ENCODE assay signal across 17 cellular contexts in the genomic region with DNA sequence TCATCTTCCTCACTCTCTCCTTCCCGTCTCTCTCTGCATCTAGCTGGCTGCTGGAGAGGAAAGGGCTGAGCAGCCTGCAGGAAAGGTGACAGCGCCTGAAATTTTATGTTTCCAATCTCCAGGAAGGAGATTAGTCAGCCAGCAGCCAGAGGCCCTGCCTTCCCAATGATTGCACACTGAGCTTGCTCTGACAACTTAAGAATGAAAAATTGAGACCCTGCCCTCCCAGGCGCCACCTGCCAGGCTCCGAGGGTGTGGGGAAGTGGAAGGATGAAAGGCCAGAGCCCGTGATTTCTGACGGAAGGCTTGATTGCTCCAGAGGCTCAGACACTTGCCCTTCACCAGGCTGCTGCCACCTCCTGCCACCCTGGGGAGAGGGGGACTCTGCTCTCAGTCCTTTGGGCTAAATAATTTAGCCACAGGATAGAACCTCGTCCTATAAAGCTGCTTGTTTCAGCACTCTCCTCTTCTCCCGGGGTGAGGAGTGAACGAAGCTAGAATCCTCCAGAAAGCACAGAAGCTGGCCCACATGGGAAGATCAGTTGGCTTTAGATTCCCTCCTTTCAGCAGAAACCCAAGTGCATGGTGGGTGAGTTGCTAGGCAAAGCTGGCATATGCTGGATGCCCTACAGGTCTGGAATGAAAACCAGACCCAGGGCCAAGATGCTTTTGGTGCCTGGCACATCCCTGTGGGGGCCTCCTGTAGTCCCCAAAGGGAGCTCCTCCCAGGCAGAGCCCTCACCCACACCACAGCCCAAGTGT. TPM values are rescaled to one million over a fixed set of nuclear protein-coding genes. Genes with fewer than 3 reads are reported as not detected.
DNase-seq lines count a peak whose midpoint lies in the region; ATAC-seq and TF ChIP-seq lines count a peak whose summit lies in the region.
"Had no signal": no experiment of that assay in that cellular context is flagged by ENCODE, and none has a peak within 500 bp of the region (broad histone marks: within the 10 kb centered on the region; RNA-seq: fewer than 3 reads in every experiment).

No MANE protein-coding gene starts in this region.

- intact Hi-C loops in thyroid gland (cut with DNase I): no loop called here

- DNase-seq in NCI-H2171 treated with DMSO at 0.1 percent for 48 hours (lab: John Stamatoyannopoulos, UW) (peak; percentile 58), NCI-H2171 (lab: John Stamatoyannopoulos, UW) (no peak), NCI-H82 (lab: John Stamatoyannopoulos, UW) (peak; percentile 95), endodermal cell (no peak), thyroid gland (no peak), HFFc6 (no peak)
- DNase-seq in activated CD8-positive, alpha-beta T cell treated with anti-CD3 and anti-CD28 coated beads, Interleukin-2, amount 10 ng/mL, durations not matched to agents 7 days and 5 days: no peak
- DNase-seq in stimulated activated naive CD4-positive, alpha-beta T cell (lab: John Stamatoyannopoulos, UW): no peak
- DNase-seq: Calu3; CD4-positive, CD25-positive, alpha-beta regulatory T cell; NCI-H146; NCI-H526; PC-3 had no signal

- H3K27me3 Mint-ChIP-seq in endodermal cell (ENCODE audit: insufficient read depth) (no peaks in the 10 kb centered on the region), HFFc6 (ENCODE audit: insufficient read depth) (peaks cover 1% of the 10 kb centered on the region; the same call in 1 of the 2 replicates)
- H3K27me3 Mint-ChIP-seq in activated CD8-positive, alpha-beta T cell treated with anti-CD3 and anti-CD28 coated beads, Interleukin-2, amount 10 ng/mL, durations not matched to agents 7 days and 5 days (ENCODE audit: low read depth): no peaks in the 10 kb centered on the region
- H3K27me3 Mint-ChIP-seq: CD4-positive, CD25-positive, alpha-beta regulatory T cell had no signal

- H3K9ac ChIP-seq in endodermal cell (ENCODE audit: extremely low read depth, low read length, poor library complexity, severe bottlenecking): no peak overlapping the region

- H3K36me3 Mint-ChIP-seq in endodermal cell (ENCODE audit: low read depth): peaks cover 24% of the 10 kb centered on the region
- no peaks in the 10 kb centered on the region for H3K36me3 Mint-ChIP-seq in HFFc6 (ENCODE audit: low read depth)
- H3K36me3 Mint-ChIP-seq in activated CD8-positive, alpha-beta T cell treated with anti-CD3 and anti-CD28 coated beads, Interleukin-2, amount 10 ng/mL, durations not matched to agents 7 days and 5 days (ENCODE audit: low read depth): no peaks in the 10 kb centered on the region

- TF ChIP-seq CTCF in endodermal cell (conservative IDR thresholded peaks at IDR 0.05) (no peak), thyroid gland (IDR thresholded peaks at IDR 0.05) (no peak), HFFc6 (IDR thresholded peaks at IDR 0.05) (no peak)

- no peaks in the 10 kb centered on the region for H3K9me3 Mint-ChIP-seq in endodermal cell
- no peaks in the 10 kb centered on the region for H3K9me3 Mint-ChIP-seq in HFFc6
- no peaks in the 10 kb centered on the region for H3K9me3 Mint-ChIP-seq in activated CD8-positive, alpha-beta T cell treated with anti-CD3 and anti-CD28 coated beads, Interleukin-2, amount 10 ng/mL, durations not matched to agents 7 days and 5 days (ENCODE audit: insufficient read depth)
- H3K9me3 Mint-ChIP-seq: CD4-positive, CD25-positive, alpha-beta regulatory T cell; GM23338 had no signal

- TF ChIP-seq POLR2A in thyroid gland (IDR thresholded peaks at IDR 0.05): no peak

- POLR2A ChIA-PET in activated CD8-positive, alpha-beta T cell treated with anti-CD3 and anti-CD28 coated beads, Interleukin-2, amount 10 ng/mL, durations not matched to agents 7 days and 5 days (lab: Charles Lee): no interaction called here

- H3K4me1 ChIP-seq in endodermal cell (ENCODE audit: control insufficient read depth, insufficient read depth, low read length) (no peaks in the 10 kb centered on the region), thyroid gland (peaks cover 47 to 77% of the 10 kb centered on the region in 2 donors)
- H3K4me1 ChIP-seq: A549 had no signal

- H3K9me3 ChIP-seq in endodermal cell (ENCODE audit: control insufficient read depth, low read length) (no peaks in the 10 kb centered on the region), thyroid gland (no peaks in the 10 kb centered on the region)
- H3K9me3 ChIP-seq: A549 had no signal

- no peak overlapping the region for H3K27ac Mint-ChIP-seq in endodermal cell
- no peak overlapping the region for H3K27ac Mint-ChIP-seq in HFFc6
- no peak overlapping the region for H3K27ac Mint-ChIP-seq in activated CD8-positive, alpha-beta T cell treated with anti-CD3 and anti-CD28 coated beads, Interleukin-2, amount 10 ng/mL, durations not matched to agents 7 days and 5 days
- H3K27ac Mint-ChIP-seq: CD4-positive, CD25-positive, alpha-beta regulatory T cell; GM23338 had no signal

- no peak overlapping the region for H3K4me3 ChIP-seq in endodermal cell (ENCODE audit: low read length)
- H3K4me3 ChIP-seq in thyroid gland (replicated peaks in 1 of 3): no peak overlapping the region
- H3K4me3 ChIP-seq: A549, GM23338, K562 had no signal

- CTCF ChIA-PET in activated CD8-positive, alpha-beta T cell treated with anti-CD3 and anti-CD28 coated beads, Interleukin-2, amount 10 ng/mL, durations not matched to agents 7 days and 5 days (lab: Charles Lee): no interaction called here

- peak overlapping the region; percentile 24 for H3K27ac ChIP-seq in endodermal cell (ENCODE audit: low read depth, low read length)
- peak overlapping the region in 2 of 3 donors; percentile 75 to 85 for H3K27ac ChIP-seq in thyroid gland
- H3K27ac ChIP-seq: A549 had no signal

- WGBS in endodermal cell (ENCODE audit: insufficient coverage in 1 of 2, insufficient read length in 1 of 2), 2 experiments: 90 to 100% methylated on average over 8 to 9 of the region's 9 CpGs
- 88 to 94% methylated on average over 6 to 9 of the region's 9 CpGs for WGBS in thyroid gland, 2 donors

- H3K4me1 Mint-ChIP-seq in endodermal cell (no peaks in the 10 kb centered on the region), HFFc6 (ENCODE audit: low read depth) (no peaks in the 10 kb centered on the region)
- no peaks in the 10 kb centered on the region for H3K4me1 Mint-ChIP-seq in activated CD8-positive, alpha-beta T cell treated with anti-CD3 and anti-CD28 coated beads, Interleukin-2, amount 10 ng/mL, durations not matched to agents 7 days and 5 days (ENCODE audit: low read depth)
- H3K4me1 Mint-ChIP-seq: CD4-positive, CD25-positive, alpha-beta regulatory T cell; GM23338 had no signal

- peaks cover 5% of the 10 kb centered on the region for H3K36me3 ChIP-seq in endodermal cell (ENCODE audit: control insufficient read depth, insufficient read depth, low read length)
- no peaks in the 10 kb centered on the region for H3K36me3 ChIP-seq in thyroid gland

- H3K27me3 ChIP-seq in endodermal cell (ENCODE audit: control insufficient read depth, insufficient read depth, low read length, poor library complexity, severe bottlenecking) (no peaks in the 10 kb centered on the region), thyroid gland (no peaks in the 10 kb centered on the region)

- H3K4me3 Mint-ChIP-seq in endodermal cell (no peak overlapping the region), HFFc6 (no peak overlapping the region)
- no peak overlapping the region for H3K4me3 Mint-ChIP-seq in activated CD8-positive, alpha-beta T cell treated with anti-CD3 and anti-CD28 coated beads, Interleukin-2, amount 10 ng/mL, durations not matched to agents 7 days and 5 days
- H3K4me3 Mint-ChIP-seq: CD4-positive, CD25-positive, alpha-beta regulatory T cell; GM23338 had no signal

- no peak for ATAC-seq in activated CD8-positive, alpha-beta T cell treated with anti-CD3 and anti-CD28 coated beads, Interleukin-2, amount 10 ng/mL, durations not matched to agents 7 days and 5 days
- ATAC-seq: A549, GM23338, K562, PC-3 had no signal

RNA-seq across cellular contexts. Expression of a gene that starts 33.6 kb away (rescaled TPM):
- total RNA-seq in endodermal cell (under 1 TPM; 0.24 to 0.31 TPM), thyroid gland (100 to 1,000 TPM in 2 of 4 donors, 10 to 100 TPM in 2; 63.4 to 120 (median 94.0) TPM)
- 0.36 TPM for polyA plus RNA-seq in endodermal cell (2013, experiment 1 of 2)
- polyA plus RNA-seq in endodermal cell (2013, experiment 2 of 2): 0.33 TPM
- under 1 TPM in 2 of 6 experiments, not detected in 4; 0.05 to 0.07 TPM for total RNA-seq in HFFc6 (2021; fragmentation: NEBNext Ultra II Directional; extraction: Animal tissue kit (Norgen Biotek cat#: 25700))
- total RNA-seq in activated CD8-positive, alpha-beta T cell treated with anti-CD3 and anti-CD28 coated beads, Interleukin-2, amount 10 ng/mL, durations not matched to agents 7 days and 5 days: under 1 TPM; 0.18 to 0.21 TPM
- total RNA-seq: Calu3; CD4-positive, CD25-positive, alpha-beta regulatory T cell; SK-MEL-5 had no signal
- polyA plus RNA-seq: CD4-positive, CD25-positive, alpha-beta regulatory T cell had no signal

RNA-seq across cellular contexts. Expression of a gene that starts 46.7 kb away (rescaled TPM):
- total RNA-seq in endodermal cell: 10 to 100 TPM; 17.3 to 19.4 TPM
- 14.8 TPM for polyA plus RNA-seq in endodermal cell (2013, experiment 1 of 2)
- 13.9 TPM for polyA plus RNA-seq in endodermal cell (2013, experiment 2 of 2)
- 10 to 100 TPM in 2 of 4 donors, 1 to 10 TPM in 2; 5.9 to 18.6 (median 10.2) TPM for total RNA-seq in thyroid gland
- total RNA-seq in HFFc6 (2021; fragmentation: NEBNext Ultra II Directional; extraction: Animal tissue kit (Norgen Biotek cat#: 25700)): 10 to 100 TPM; 25.5 to 35.5 (median 33.9) TPM
- 10 to 100 TPM; 29.5 to 35.5 TPM for total RNA-seq in activated CD8-positive, alpha-beta T cell treated with anti-CD3 and anti-CD28 coated beads, Interleukin-2, amount 10 ng/mL, durations not matched to agents 7 days and 5 days

RNA-seq across cellular contexts. Expression of a gene that starts 50.0 kb away (rescaled TPM):
- total RNA-seq in endodermal cell (10 to 100 TPM; 58.3 to 77.3 TPM), thyroid gland (10 to 100 TPM; 33.1 to 46.5 (median 41.4) TPM)
- polyA plus RNA-seq in endodermal cell (2013, experiment 1 of 2): 52.6 TPM
- 39.7 TPM for polyA plus RNA-seq in endodermal cell (2013, experiment 2 of 2)
- total RNA-seq in HFFc6 (2021; fragmentation: NEBNext Ultra II Directional; extraction: Animal tissue kit (Norgen Biotek cat#: 25700)): 10 to 100 TPM; 40.9 to 50.7 (median 46.6) TPM
- 10 to 100 TPM; 28.3 to 30.7 TPM for total RNA-seq in activated CD8-positive, alpha-beta T cell treated with anti-CD3 and anti-CD28 coated beads, Interleukin-2, amount 10 ng/mL, durations not matched to agents 7 days and 5 days

Comparison
In these comparisons a context has a peak if more than half of its experiments do, and no peak if none do; other contexts are left out.
1. DNase-seq: peak in NCI-H2171 treated with DMSO at 0.1 percent for 48 hours (single experiment) and NCI-H82 (single experiment); none in NCI-H2171 (single experiment), endodermal cell (single experiment), thyroid gland (0 of 2), HFFc6 (single experiment), activated CD8-positive, alpha-beta T cell treated with anti-CD3 and anti-CD28 coated beads, Interleukin-2, amount 10 ng/mL, durations not matched to agents 7 days and 5 days (single experiment) and stimulated activated naive CD4-positive, alpha-beta T cell (0 of 6).
2. RNA of a gene that starts 33.6 kb away (total RNA-seq): 63.4 to 120 TPM in thyroid gland; 0.24 to 0.31 TPM in endodermal cell, 0.18 to 0.21 TPM in activated CD8-positive, alpha-beta T cell treated with anti-CD3 and anti-CD28 coated beads, Interleukin-2, amount 10 ng/mL, durations not matched to agents 7 days and 5 days and 0.05 to 0.07 TPM in HFFc6; every median in the first group is over 10 times any median in the second.